ENCODE assay signal across 11 cellular contexts in the genomic region with DNA sequence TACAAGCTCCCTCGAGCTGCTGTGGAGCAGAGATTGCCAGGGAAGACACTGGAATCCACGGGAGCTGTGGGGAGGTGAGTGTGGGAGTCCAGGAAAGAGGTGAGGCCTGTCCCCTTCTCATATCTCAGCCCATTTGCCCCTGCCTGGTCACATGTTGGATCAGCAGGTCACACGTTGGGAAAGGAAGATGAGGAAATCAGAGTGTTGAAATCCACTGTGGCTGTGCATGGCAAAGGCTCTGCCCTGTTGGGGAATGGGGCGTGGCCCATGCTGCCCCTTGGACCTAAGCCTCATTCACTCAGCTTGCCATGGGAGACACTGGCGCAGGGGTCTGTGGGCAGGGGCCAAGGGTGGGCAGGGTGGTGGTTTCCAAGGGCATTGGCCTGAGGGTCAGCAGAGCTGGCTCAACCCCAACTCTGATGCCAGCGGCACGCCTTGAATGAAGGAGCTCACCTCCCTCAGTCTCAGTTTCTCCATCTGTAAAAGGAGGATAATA.
DNase-seq lines count a peak whose midpoint lies in the region; ATAC-seq, FAIRE-seq and TF ChIP-seq lines count a peak whose summit lies in the region.
"Had no signal": no experiment of that assay in that cellular context is flagged by ENCODE, and none has a peak within 500 bp of the region (broad histone marks: within the 10 kb centered on the region; RNA-seq: fewer than 3 reads in every experiment).

No MANE protein-coding gene starts in this region.

- H4K20me1 ChIP-seq in HCT116 (ENCODE audit: insufficient read depth) = no peaks in the 10 kb centered on the region

- DNase-seq in HCT116 (ENCODE audit: low read depth, low spot score) (no peak), SIG-M5 treated with dmso at 0.1 percent for 504 hours (lab: John Stamatoyannopoulos, UW; ENCODE audit: unreplicated experiment) (peak; percentile 88), heart left ventricle (peak in 1 of 5 donors; percentile 41), sigmoid colon (peak; percentile 69), kidney glomerular epithelial cell (lab: John Stamatoyannopoulos, UW) (no peak), frontal cortex (ENCODE audit: low spot score in 2 of 2) (no peak)
- DNase-seq in stimulated activated naive CD4-positive, alpha-beta T cell treated with Interleukin-2 at 50 U/mL for 16 hours (lab: John Stamatoyannopoulos, UW) = no peak
- DNase-seq: activated CD4-positive, alpha-beta T cell treated with anti-CD3 and anti-CD28 coated beads, Interleukin-2, amount 50 U/mL, for 4 hours; activated naive CD8-positive, alpha-beta T cell treated with anti-CD3 and anti-CD28 coated beads, Interleukin-2, amount 10 ng/mL, durations not matched to agents 7 days and 5 days; NCI-H187 had no signal

- H3K4me1 ChIP-seq in HCT116 (ENCODE audit: control insufficient read depth in 1 of 2, insufficient read depth in 2 of 2, low read length in 2 of 2) (peaks cover 2 to 5% of the 10 kb centered on the region in 2 experiments; a peak in 1 of 4 replicates), heart left ventricle (peaks cover 0 to 16% (median 0%) of the 10 kb centered on the region in 12 donors), sigmoid colon (no peaks in the 10 kb centered on the region)

- 66 to 75% (median 68%) methylated on average over 7 of the region's 7 CpGs for WGBS in heart left ventricle, 4 donors
- 42 to 64% methylated on average over 7 of the region's 7 CpGs for WGBS in sigmoid colon, 2 donors

- RAD21 ChIA-PET in HCT116 (lab: Charles Lee; ENCODE audit: low non-redundant PET in 1 of 2, low total read pairs in 2 of 2, uncharacterized antibody in 2 of 2, unreplicated experiment in 2 of 2) = no interaction called here

- TF ChIP-seq POLR2A in HCT116 (IDR thresholded peaks at IDR 0.05; ENCODE audit: borderline replicate concordance, extremely low read depth, insufficient read depth, insufficient read length) = no peak
- TF ChIP-seq POLR2A in heart left ventricle (IDR thresholded peaks at IDR 0.05) = no peak
- no peak for TF ChIP-seq POLR2A in sigmoid colon (IDR thresholded peaks at IDR 0.05)

- no peak overlapping the region for H3K4me3 ChIP-seq in HCT116 (replicated peaks in 1 of 2; ENCODE audit: low read depth in 1 of 2, low read length in 2 of 2)
- H3K4me3 ChIP-seq in heart left ventricle = no peak overlapping the region
- no peak overlapping the region for H3K4me3 ChIP-seq in sigmoid colon

- H3K9ac ChIP-seq in HCT116 (ENCODE audit: low read length) = no peak overlapping the region

- CTCF ChIA-PET in HCT116 (lab: Charles Lee) = no interaction called here

- POLR2A ChIA-PET in HCT116 (lab: Charles Lee) = no interaction called here

- no TSS peak for BruUV-seq in HCT116 (replicated peaks; lab: Mats Ljungman, UMichigan)

- no peaks in the 10 kb centered on the region; the same call in 1 of the 2 replicates for H3K27me3 ChIP-seq in HCT116 (ENCODE audit: insufficient read depth, low read length)
- H3K27me3 ChIP-seq in heart left ventricle = no peaks in the 10 kb centered on the region
- H3K27me3 ChIP-seq in sigmoid colon = no peaks in the 10 kb centered on the region

- H3K36me3 ChIP-seq in HCT116 (ENCODE audit: control insufficient read depth in 1 of 2, insufficient read depth in 2 of 2, low read length in 2 of 2) (no peaks in the 10 kb centered on the region), heart left ventricle (no peaks in the 10 kb centered on the region), sigmoid colon (no peaks in the 10 kb centered on the region)

- H3K27ac ChIP-seq in HCT116 (ENCODE audit: low read depth, low read length) (no peak overlapping the region), heart left ventricle (no peak overlapping the region), sigmoid colon (no peak overlapping the region)

- 0 out of 2 replicates have a peak, but pooled peaks have one; percentile 38 for ATAC-seq in HCT116
- peak; percentile 30 to 69 (median 51) for ATAC-seq in heart left ventricle
- ATAC-seq in HG03565 (IDR thresholded peaks at IDR 0.05; ENCODE audit: unreplicated experiment) = no peak

- no peak overlapping the region for H3K4me2 ChIP-seq in HCT116 (ENCODE audit: low read length)

- H3K9me3 ChIP-seq in HCT116 (ENCODE audit: control insufficient read depth in 1 of 2, insufficient read depth in 1 of 2, low read depth in 1 of 2, low read length in 2 of 2) (no peaks in the 10 kb centered on the region), heart left ventricle (peaks cover 0 to 5% (median 0%) of the 10 kb centered on the region in 12 donors), sigmoid colon (no peaks in the 10 kb centered on the region)

- no peak for TF ChIP-seq EP300 in sigmoid colon (IDR thresholded peaks at IDR 0.05)

- intact Hi-C loops in HCT116 (cut with micrococcal nuclease) (no loop called here), heart left ventricle (cut with DNase I) (no loop called here), sigmoid colon (cut with DNase I) (no loop called here)

- no peaks in the 10 kb centered on the region for H3K9me2 ChIP-seq in HCT116 (ENCODE audit: insufficient read depth)

- FAIRE-seq in frontal cortex (lab: Jason Lieb, UNC) = no peak

- H2AFZ ChIP-seq in HCT116 (ENCODE audit: low read depth, low read length, poor library complexity, severe bottlenecking) = no peak overlapping the region

- H3K79me2 ChIP-seq in HCT116 (ENCODE audit: insufficient read depth, low read length) = no peaks in the 10 kb centered on the region

- no peak for TF ChIP-seq RAD21 in HCT116 (IDR thresholded peaks at IDR 0.05; ENCODE audit: low read depth)

- TF ChIP-seq CTCF in HCT116 (IDR thresholded peaks at IDR 0.05 in 2 of 3, conservative IDR thresholded peaks at IDR 0.05 in 1 of 3; ENCODE audit: borderline replicate concordance in 1 of 3, insufficient read depth in 1 of 3, low read depth in 2 of 3, low read length in 2 of 3) (no peak), heart left ventricle (IDR thresholded peaks at IDR 0.05) (no peak), sigmoid colon (IDR thresholded peaks at IDR 0.05) (no peak)

TF ChIP-seq in HCT116, 20 proteins besides CTCF, POLR2A, EP300 and RAD21:
- no peak for TF ChIP-seq EGR1 (IDR thresholded peaks at IDR 0.05; ENCODE audit: low read depth)
- TF ChIP-seq CEBPB (IDR thresholded peaks at IDR 0.05; ENCODE audit: low read depth) = peak; percentile 78
- TF ChIP-seq JUND (IDR thresholded peaks at IDR 0.05) = no peak
- TF ChIP-seq, protein P1, sequence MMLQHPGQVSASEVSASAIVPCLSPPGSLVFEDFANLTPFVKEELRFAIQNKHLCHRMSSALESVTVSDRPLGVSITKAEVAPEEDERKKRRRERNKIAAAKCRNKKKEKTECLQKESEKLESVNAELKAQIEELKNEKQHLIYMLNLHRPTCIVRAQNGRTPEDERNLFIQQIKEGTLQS (IDR thresholded peaks at IDR 0.05) = no peak

Comparison
In these comparisons a context has a peak if more than half of its experiments do, and no peak if none do; other contexts are left out.
1. DNase-seq: peak in SIG-M5 treated with dmso at 0.1 percent for 504 hours (single experiment) and sigmoid colon (single experiment); none in HCT116 (single experiment), stimulated activated naive CD4-positive, alpha-beta T cell treated with Interleukin-2 at 50 U/mL for 16 hours (single experiment), kidney glomerular epithelial cell (single experiment) and frontal cortex (0 of 2).